8 cellular contexts compared by ENCODE assay signal in the genomic region with DNA sequence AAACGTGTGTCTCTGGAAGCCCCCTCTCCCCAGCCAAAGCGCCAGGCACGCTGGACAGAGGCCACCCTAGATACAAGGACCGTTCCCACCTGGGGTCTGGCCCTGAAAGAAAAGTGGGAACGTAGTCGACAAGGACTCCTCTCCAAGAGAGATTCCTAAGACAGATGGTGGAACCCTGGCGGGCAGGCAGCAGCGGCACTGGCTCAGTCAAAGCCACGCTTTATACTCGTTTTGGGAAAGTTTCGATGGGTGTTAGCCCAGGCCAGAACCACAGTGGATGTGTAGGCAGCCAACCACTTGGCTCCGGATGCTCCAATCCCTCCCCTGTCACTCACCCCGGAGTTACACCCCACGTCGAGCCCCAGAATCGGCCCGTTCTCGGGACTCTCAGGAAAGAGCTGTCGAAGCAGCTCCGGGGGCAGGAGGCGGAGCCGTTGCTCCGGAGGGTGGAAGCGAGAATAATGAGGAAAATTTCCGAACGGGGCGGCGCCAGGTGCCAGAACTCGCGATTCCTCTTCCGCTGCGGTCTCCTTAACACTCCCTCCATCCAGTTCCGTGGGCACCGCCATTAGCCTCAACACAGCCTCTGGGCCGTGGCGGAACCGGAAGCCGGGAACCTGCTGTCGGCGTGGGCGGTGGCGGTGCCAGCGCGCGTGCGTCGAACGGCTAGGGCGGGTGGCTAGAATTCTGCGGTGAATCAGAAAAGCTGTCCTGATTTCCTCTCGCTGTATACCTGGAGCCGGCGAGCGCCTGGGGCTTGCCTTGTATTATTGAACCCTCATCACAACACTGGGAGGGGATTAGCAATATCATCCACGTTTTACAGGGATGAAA. TPM values are rescaled to one million over a fixed set of nuclear protein-coding genes. Genes with fewer than 3 reads are reported as not detected.
DNase-seq lines count a peak whose midpoint lies in the region; ATAC-seq and TF ChIP-seq lines count a peak whose summit lies in the region.

A gene with protein sequence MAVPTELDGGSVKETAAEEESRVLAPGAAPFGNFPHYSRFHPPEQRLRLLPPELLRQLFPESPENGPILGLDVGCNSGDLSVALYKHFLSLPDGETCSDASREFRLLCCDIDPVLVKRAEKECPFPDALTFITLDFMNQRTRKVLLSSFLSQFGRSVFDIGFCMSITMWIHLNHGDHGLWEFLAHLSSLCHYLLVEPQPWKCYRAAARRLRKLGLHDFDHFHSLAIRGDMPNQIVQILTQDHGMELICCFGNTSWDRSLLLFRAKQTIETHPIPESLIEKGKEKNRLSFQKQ (minus strand): TSS at position 588 of the 834 bp plus-strand sequence. CDS start 19 bp downstream, at position 569.

- no peaks in the 10 kb centered on the region for H3K27me3 ChIP-seq in layer of hippocampus (ENCODE audit: control insufficient read depth, insufficient read depth, low read length)

- ATAC-seq in HG03378 (IDR thresholded peaks at IDR 0.05; ENCODE audit: unreplicated experiment) = peak; percentile 69

- DNase-seq in AG10803 (ENCODE audit: low read depth) (peak; percentile 90), NCI-H446 treated with DMSO at 0.1 percent for 48 hours (lab: John Stamatoyannopoulos, UW) (peak; percentile 81), cerebellum (ENCODE audit: low spot score) (peak; percentile 90)
- DNase-seq in activated CD4-positive, alpha-beta T cell treated with anti-CD3 and anti-CD28 coated beads for 1 hour = peak; percentile 88
- peak; percentile 90 to 93 (median 90) for DNase-seq in stimulated activated CD4-positive, alpha-beta T cell treated with anti-CD3 and anti-CD28 coated beads, Interleukin-1b, Interleukin-23, amount 100 ng/mL, for 24 hours (ENCODE audit: low read depth in 4 of 4, low spot score in 1 of 4)

- peak within 1 kb of the TSS; percentile 90 for H3K4me3 ChIP-seq in AG10803 (ENCODE audit: low read length)

- TF ChIP-seq CTCF in AG10803 (conservative IDR thresholded peaks at IDR 0.05; ENCODE audit: low read length) = 0 out of 2 replicates have a peak, but pooled peaks have one; percentile 6

- peak within 1 kb of the TSS; percentile 78 for H3K27ac ChIP-seq in layer of hippocampus (ENCODE audit: low read depth, low read length)

- peak; percentile 93 for TF ChIP-seq POLR2A in GM19099 (IDR thresholded peaks at IDR 0.05; ENCODE audit: extremely low read depth, insufficient read length, low read depth)

RNA-seq across cellular contexts. Expression of the gene that starts here (rescaled TPM):
- total RNA-seq in cerebellum = 5.0 TPM

Comparison
In these comparisons a context has a peak if more than half of its experiments do, and no peak if none do; other contexts are left out.
1. Peak in every context shown above with its lines: DNase-seq, ATAC-seq, H3K4me3 ChIP-seq and H3K27ac ChIP-seq.